In genomic region chr5:169583424-169584215, GRCh38 we compare ENCODE assay signal across 1 cellular context.
TF ChIP-seq lines count a peak whose summit lies in the region.

SPDL1 (plus strand) TSS chr5:169583773; CDS start chr5:169588417, 4,644 bp downstream.

TF ChIP-seq in HepG2, 621 proteins besides CTCF, POLR2A, EP300 and RAD21 (continued from another document and continues in another):
- TF ChIP-seq ATF7 (IDR thresholded peaks at IDR 0.05), result no peak
- no peak for TF ChIP-seq ATF7 (CRISPR knock-in tag; IDR thresholded peaks at IDR 0.05)
- no peak for TF ChIP-seq MLLT10 (CRISPR knock-in tag; IDR thresholded peaks at IDR 0.05)
- TF ChIP-seq ZNF281 (CRISPR knock-in tag; IDR thresholded peaks at IDR 0.05; ENCODE audit: borderline replicate concordance), result peak; percentile 39; the same call in 1 of the 2 replicates
- no peak for TF ChIP-seq ZNF674 (CRISPR knock-in tag; IDR thresholded peaks at IDR 0.05; ENCODE audit: low read depth)
- peak; percentile 87 for TF ChIP-seq SAP130 (CRISPR knock-in tag; IDR thresholded peaks at IDR 0.05; ENCODE audit: low read depth)
- TF ChIP-seq TSC22D2 (CRISPR knock-in tag; IDR thresholded peaks at IDR 0.05; ENCODE audit: borderline replicate concordance), result peak; percentile 65; the same call in 1 of the 2 replicates
- no peak for TF ChIP-seq ZNF766 (CRISPR knock-in tag; IDR thresholded peaks at IDR 0.05; ENCODE audit: borderline replicate concordance)
- TF ChIP-seq DDIT3 (CRISPR knock-in tag; IDR thresholded peaks at IDR 0.05), result no peak
- no peak for TF ChIP-seq ZNF616 (CRISPR knock-in tag; IDR thresholded peaks at IDR 0.05; ENCODE audit: low read depth)
- TF ChIP-seq KMT2A (CRISPR knock-in tag; IDR thresholded peaks at IDR 0.05), result peak; percentile 90
- TF ChIP-seq E2F2 (CRISPR knock-in tag; IDR thresholded peaks at IDR 0.05; ENCODE audit: borderline replicate concordance), result no peak
- TF ChIP-seq HDAC6 (IDR thresholded peaks at IDR 0.05; ENCODE audit: low read depth, low read length), result no peak
- TF ChIP-seq SMAD9 (CRISPR knock-in tag; IDR thresholded peaks at IDR 0.05), result 0 out of 2 replicates have a peak, but pooled peaks have one; percentile 79
- no peak for TF ChIP-seq PRMT3 (CRISPR knock-in tag; IDR thresholded peaks at IDR 0.05; ENCODE audit: borderline replicate concordance, low read depth)
- no peak for TF ChIP-seq ARID2 (CRISPR knock-in tag; IDR thresholded peaks at IDR 0.05; ENCODE audit: borderline replicate concordance)
- no peak for TF ChIP-seq PAXIP1 (CRISPR knock-in tag; conservative IDR thresholded peaks at IDR 0.05)
- no peak for TF ChIP-seq ZNF558 (CRISPR knock-in tag; IDR thresholded peaks at IDR 0.05; ENCODE audit: borderline replicate concordance)
- TF ChIP-seq DPF2 (CRISPR knock-in tag; IDR thresholded peaks at IDR 0.05; ENCODE audit: borderline replicate concordance, low read depth), result no peak
- TF ChIP-seq SRSF4 (IDR thresholded peaks at IDR 0.05; ENCODE audit: low read depth, low read length, poor library complexity, severe bottlenecking), result no peak
- TF ChIP-seq BRD4 (CRISPR knock-in tag; IDR thresholded peaks at IDR 0.05), result no peak
- no peak for TF ChIP-seq RARA (CRISPR knock-in tag; IDR thresholded peaks at IDR 0.05)
- TF ChIP-seq MTF2 (CRISPR knock-in tag; IDR thresholded peaks at IDR 0.05; ENCODE audit: borderline replicate concordance), result no peak
- TF ChIP-seq ATF6 (CRISPR knock-in tag; conservative IDR thresholded peaks at IDR 0.05), result no peak
- peak; percentile 75; the same call in 1 of the 2 replicates for TF ChIP-seq ZNF563 (CRISPR knock-in tag; IDR thresholded peaks at IDR 0.05)
- no peak for TF ChIP-seq PRPF4 (IDR thresholded peaks at IDR 0.05; ENCODE audit: low read depth, low read length, poor library complexity, severe bottlenecking)
- TF ChIP-seq ZNF326 (CRISPR knock-in tag; IDR thresholded peaks at IDR 0.05; ENCODE audit: borderline replicate concordance), result no peak
- no peak for TF ChIP-seq MTF1 (CRISPR knock-in tag; IDR thresholded peaks at IDR 0.05)
- peak; percentile 56; the same call in 1 of the 2 replicates for TF ChIP-seq ZBTB38 (CRISPR knock-in tag; IDR thresholded peaks at IDR 0.05)
- no peak for TF ChIP-seq GABPA (IDR thresholded peaks at IDR 0.05; ENCODE audit: low read depth, low read length)
- TF ChIP-seq GABPA (CRISPR knock-in tag; IDR thresholded peaks at IDR 0.05; ENCODE audit: low read depth), result peak; percentile 40; the same call in 1 of the 2 replicates
- no peak; the same call in 1 of the 2 replicates for TF ChIP-seq TFE3 (CRISPR knock-in tag; IDR thresholded peaks at IDR 0.05)
- no peak for TF ChIP-seq CHD4 (IDR thresholded peaks at IDR 0.05; ENCODE audit: borderline replicate concordance, low read length)
- TF ChIP-seq PPARG (CRISPR knock-in tag; conservative IDR thresholded peaks at IDR 0.05), result no peak; the same call in 1 of the 2 replicates
- TF ChIP-seq FOXM1 (CRISPR knock-in tag; IDR thresholded peaks at IDR 0.05), result no peak
- TF ChIP-seq ZNF598 (CRISPR knock-in tag; IDR thresholded peaks at IDR 0.05; ENCODE audit: borderline replicate concordance), result no peak
- TF ChIP-seq ZNF629 (CRISPR knock-in tag; conservative IDR thresholded peaks at IDR 0.05), result no peak
- no peak for TF ChIP-seq ZBTB20 (CRISPR knock-in tag; IDR thresholded peaks at IDR 0.05; ENCODE audit: borderline replicate concordance, low read depth)
- TF ChIP-seq ATM (IDR thresholded peaks at IDR 0.05; ENCODE audit: borderline replicate concordance), result no peak
- TF ChIP-seq PHF20 (CRISPR knock-in tag; IDR thresholded peaks at IDR 0.05), result peak; percentile 78
- no peak for TF ChIP-seq FOXP1 (IDR thresholded peaks at IDR 0.05)
- TF ChIP-seq FOXP1 (CRISPR knock-in tag; IDR thresholded peaks at IDR 0.05), result no peak
- no peak for TF ChIP-seq CAMTA2 (CRISPR knock-in tag; IDR thresholded peaks at IDR 0.05; ENCODE audit: borderline replicate concordance)
- TF ChIP-seq ZNF780A (CRISPR knock-in tag; IDR thresholded peaks at IDR 0.05), result no peak
- TF ChIP-seq NFE2L2 (IDR thresholded peaks at IDR 0.05; ENCODE audit: low read length), result no peak
- no peak for TF ChIP-seq ZNF317 (CRISPR knock-in tag; IDR thresholded peaks at IDR 0.05)
- no peak for TF ChIP-seq ONECUT2 (CRISPR knock-in tag; IDR thresholded peaks at IDR 0.05)
- no peak; the same call in 1 of the 2 replicates for TF ChIP-seq REL (CRISPR knock-in tag; conservative IDR thresholded peaks at IDR 0.05)
- TF ChIP-seq PAX8 (CRISPR knock-in tag; IDR thresholded peaks at IDR 0.05; ENCODE audit: borderline replicate concordance), result no peak
- TF ChIP-seq THAP8 (CRISPR knock-in tag; IDR thresholded peaks at IDR 0.05; ENCODE audit: borderline replicate concordance), result no peak
- TF ChIP-seq RFX1 (IDR thresholded peaks at IDR 0.05), result no peak
- TF ChIP-seq DNMT3B (CRISPR knock-in tag; conservative IDR thresholded peaks at IDR 0.05), result no peak
- no peak for TF ChIP-seq ZNF550 (CRISPR knock-in tag; IDR thresholded peaks at IDR 0.05; ENCODE audit: borderline replicate concordance)
- peak; percentile 96 for TF ChIP-seq ZMYM4 (CRISPR knock-in tag; IDR thresholded peaks at IDR 0.05)
- TF ChIP-seq ZNF121 (CRISPR knock-in tag; IDR thresholded peaks at IDR 0.05), result no peak
- TF ChIP-seq ZSCAN20 (CRISPR knock-in tag; IDR thresholded peaks at IDR 0.05; ENCODE audit: borderline replicate concordance), result no peak
- TF ChIP-seq ZNF878 (CRISPR knock-in tag; IDR thresholded peaks at IDR 0.05), result no peak
- TF ChIP-seq TBX3 (IDR thresholded peaks at IDR 0.05; ENCODE audit: borderline replicate concordance), result no peak
- no peak for TF ChIP-seq NFE2 (CRISPR knock-in tag; IDR thresholded peaks at IDR 0.05)
- TF ChIP-seq ZNF574 (CRISPR knock-in tag; IDR thresholded peaks at IDR 0.05), result peak; percentile 20; the same call in 1 of the 2 replicates
- no peak for TF ChIP-seq PLSCR1 (CRISPR knock-in tag; IDR thresholded peaks at IDR 0.05; ENCODE audit: borderline replicate concordance)
